In the genomic region with DNA sequence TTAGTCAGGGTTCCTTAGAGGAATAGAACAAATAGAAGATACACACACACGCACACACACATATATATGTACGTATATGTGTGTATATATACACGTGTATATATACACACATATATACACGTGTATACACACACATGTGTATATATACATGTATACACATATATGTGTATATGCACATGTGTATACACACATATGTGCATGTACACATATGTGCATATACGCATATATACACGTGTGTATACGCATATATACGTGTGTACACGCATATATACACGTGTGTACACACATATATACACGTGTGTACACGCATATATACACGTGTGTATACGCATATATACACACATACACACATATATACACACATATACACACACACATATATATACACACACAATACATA, we compare ENCODE assay signal across 24 cellular contexts. TPM values are rescaled to one million over a fixed set of nuclear protein-coding genes. Genes with fewer than 3 reads are reported as not detected.
DNase-seq lines count a peak whose midpoint lies in the region; ATAC-seq and TF ChIP-seq lines count a peak whose summit lies in the region.
"Had no signal": no experiment of that assay in that cellular context is flagged by ENCODE, and none has a peak within 500 bp of the region (broad histone marks: within the 10 kb centered on the region; RNA-seq: fewer than 3 reads in every experiment).

No MANE protein-coding gene starts in this region.

- H3K79me1 ChIP-seq in H9 (ENCODE audit: insufficient read depth, low read depth, low read length, poor library complexity, severe bottlenecking), result no peaks in the 10 kb centered on the region

- DNase-seq in activated CD4-positive, alpha-beta T cell treated with anti-CD3 and anti-CD28 coated beads for 36 hours, result no peak
- DNase-seq in activated CD4-positive, alpha-beta T cell treated with anti-CD3 and anti-CD28 coated beads for 1 hour, result no peak
- DNase-seq in CD4-positive, alpha-beta memory T cell, result no peak
- DNase-seq in WERI-Rb-1 (no peak), H9 (no peak), SKM-1 (lab: John Stamatoyannopoulos, UW; ENCODE audit: unreplicated experiment) (no peak)
- DNase-seq in naive thymus-derived CD4-positive, alpha-beta T cell, result no peak
- DNase-seq: AML-193, DMS153, GF-D8, NCI-H1048, NCI-H1436, NCI-H2029, NCI-H345, NCI-H524 treated with DMSO at 0.1 percent for 48 hours, PC-3, RPMI8226, SHP77 treated with DMSO at 0.1 percent for 48 hours, SK-N-SH had no signal

- no peak overlapping the region for H2BK15ac ChIP-seq in H9 (ENCODE audit: low read depth, low read length)

- H3K79me2 ChIP-seq in H9 (ENCODE audit: insufficient read depth, low read length), result no peaks in the 10 kb centered on the region

- H3K9ac ChIP-seq in H9 (ENCODE audit: extremely low read depth, insufficient read length, low read length), result no peak overlapping the region
- H3K9ac ChIP-seq: KMS-11, SK-N-SH had no signal

- intact Hi-C loops in activated CD4-positive, alpha-beta T cell treated with anti-CD3 and anti-CD28 coated beads for 36 hours (cut with DNase I, micrococcal nuclease), result loop anchor here (2.0 to 10.0 kb wide), 8 partner anchors 64 to 1158 kb away; partner anchors contain the start of genes CD99 (in 2 of the 2), AKAP17A (in 1 of the 2), DHRSX (in 1 of the 2) and ZBED1 (in 1 of the 2)
- intact Hi-C loops in CD4-positive, alpha-beta memory T cell (cut with micrococcal nuclease), result no loop called here
- intact Hi-C loops in naive thymus-derived CD4-positive, alpha-beta T cell (cut with micrococcal nuclease), result loop anchor here (5.0 to 10.0 kb wide), 2 partner anchors 264 to 1158 kb away; partner anchors contain the start of gene SLC25A6 (in 1 of the 2)

- H2BK20ac ChIP-seq in H9 (ENCODE audit: low read depth, low read length, poor library complexity, severe bottlenecking), result no peak overlapping the region

- peaks cover 37% of the 10 kb centered on the region for H3K4me1 ChIP-seq in CD4-positive, alpha-beta memory T cell (ENCODE audit: insufficient read depth, low read length)
- peaks cover 21 to 24% of the 10 kb centered on the region in 2 donors for H3K4me1 ChIP-seq in naive thymus-derived CD4-positive, alpha-beta T cell (ENCODE audit: control insufficient read depth in 2 of 2, insufficient read depth in 2 of 2, low read length in 2 of 2)
- H3K4me1 ChIP-seq in H9 (ENCODE audit: insufficient read depth, low read length), result peaks cover 3% of the 10 kb centered on the region; the same call in 1 of the 2 replicates

- H3K27me3 Mint-ChIP-seq in activated CD4-positive, alpha-beta T cell treated with anti-CD3 and anti-CD28 coated beads for 36 hours, result no peaks in the 10 kb centered on the region
- H3K27me3 Mint-ChIP-seq in CD4-positive, alpha-beta memory T cell, result no peaks in the 10 kb centered on the region
- H3K27me3 Mint-ChIP-seq in naive thymus-derived CD4-positive, alpha-beta T cell, result no peaks in the 10 kb centered on the region
- H3K27me3 Mint-ChIP-seq in H9 (ENCODE audit: low read depth), result no peaks in the 10 kb centered on the region

- no peak overlapping the region for H3K4ac ChIP-seq in H9 (ENCODE audit: low read depth, low read length)

- H3K4me3 ChIP-seq in CD4-positive, alpha-beta memory T cell (ENCODE audit: low read length in 2 of 2), result no peak overlapping the region
- no peak overlapping the region for H3K4me3 ChIP-seq in WERI-Rb-1 (ENCODE audit: low read depth, low read length)
- no peak overlapping the region for H3K4me3 ChIP-seq in naive thymus-derived CD4-positive, alpha-beta T cell (ENCODE audit: low read length)

- no peak overlapping the region for H3K4me3 Mint-ChIP-seq in activated CD4-positive, alpha-beta T cell treated with anti-CD3 and anti-CD28 coated beads for 36 hours
- H3K4me3 Mint-ChIP-seq in CD4-positive, alpha-beta memory T cell, result no peak overlapping the region
- peak overlapping the region in 2 of 10 donors; percentile 77 to 93 for H3K4me3 Mint-ChIP-seq in naive thymus-derived CD4-positive, alpha-beta T cell
- H3K4me3 Mint-ChIP-seq in H9, result no peak overlapping the region

- no peak overlapping the region for H2AK5ac ChIP-seq in H9 (ENCODE audit: insufficient read length, low read length)

- TF ChIP-seq CTCF in WERI-Rb-1 (IDR thresholded peaks at IDR 0.05; ENCODE audit: low read depth, low read length), result no peak
- no peak for TF ChIP-seq CTCF in H9 (conservative IDR thresholded peaks at IDR 0.05)

- no peak overlapping the region for H2BK120ac ChIP-seq in H9 (ENCODE audit: low read depth, low read length, poor library complexity, severe bottlenecking)

- H2BK5ac ChIP-seq in H9 (ENCODE audit: insufficient read length, low read length), result no peak overlapping the region

- H3K9me3 Mint-ChIP-seq in activated CD4-positive, alpha-beta T cell treated with anti-CD3 and anti-CD28 coated beads for 36 hours (ENCODE audit: low read depth), result no peaks in the 10 kb centered on the region
- H3K9me3 Mint-ChIP-seq in CD4-positive, alpha-beta memory T cell, result no peaks in the 10 kb centered on the region
- no peaks in the 10 kb centered on the region for H3K9me3 Mint-ChIP-seq in naive thymus-derived CD4-positive, alpha-beta T cell
- peaks cover 2 to 18% of the 10 kb centered on the region in 2 experiments; a peak in 4 of 5 replicates for H3K9me3 Mint-ChIP-seq in H9

- H2BK12ac ChIP-seq in H9 (ENCODE audit: insufficient read length, low read depth, low read length), result no peak overlapping the region

- no peak overlapping the region for H3K14ac ChIP-seq in H9 (ENCODE audit: insufficient read depth, low read length)

- POLR2A ChIA-PET in activated CD4-positive, alpha-beta T cell treated with anti-CD3 and anti-CD28 coated beads for 36 hours (lab: Charles Lee), result no interaction called here
- POLR2A ChIA-PET in CD4-positive, alpha-beta memory T cell (lab: Charles Lee; ENCODE audit: partially characterized antibody), result no interaction called here
- POLR2A ChIA-PET in naive thymus-derived CD4-positive, alpha-beta T cell (lab: Charles Lee), result no interaction called here

- H3K27ac ChIP-seq in CD4-positive, alpha-beta memory T cell (ENCODE audit: low read depth, low read length), result peak overlapping the region; percentile 82
- peak overlapping the region; percentile 96 for H3K27ac ChIP-seq in WERI-Rb-1
- H3K27ac ChIP-seq in naive thymus-derived CD4-positive, alpha-beta T cell (ENCODE audit: low read depth, low read length), result peak overlapping the region; percentile 80
- no peak overlapping the region for H3K27ac ChIP-seq in H9 (ENCODE audit: insufficient read length, low read depth, low read length)
- H3K27ac ChIP-seq: 22Rv1, C4-2B, KMS-11 had no signal

- H3K23me2 ChIP-seq in H9 (ENCODE audit: insufficient read length, low read depth, low read length, poor library complexity, severe bottlenecking), result peaks cover 2% of the 10 kb centered on the region

- no peaks in the 10 kb centered on the region for H3K9me3 ChIP-seq in CD4-positive, alpha-beta memory T cell (ENCODE audit: control insufficient read depth in 1 of 2, low read length in 2 of 2)
- peaks cover 5% of the 10 kb centered on the region for H3K9me3 ChIP-seq in WERI-Rb-1 (ENCODE audit: severe bottlenecking)
- no peaks in the 10 kb centered on the region for H3K9me3 ChIP-seq in naive thymus-derived CD4-positive, alpha-beta T cell (ENCODE audit: control insufficient read depth in 2 of 3, low read length in 3 of 3)
- no peaks in the 10 kb centered on the region for H3K9me3 ChIP-seq in H9 (ENCODE audit: control insufficient read depth, low read depth, low read length)
- H3K9me3 ChIP-seq: SK-N-SH had no signal

- H3K18ac ChIP-seq in H9 (ENCODE audit: insufficient read length, low read depth, low read length), result no peak overlapping the region

- H4K5ac ChIP-seq in H9 (ENCODE audit: insufficient read length, low read depth, low read length), result no peak overlapping the region

- CTCF ChIA-PET in activated CD4-positive, alpha-beta T cell treated with anti-CD3 and anti-CD28 coated beads for 36 hours (lab: Charles Lee), result no interaction called here
- CTCF ChIA-PET in CD4-positive, alpha-beta memory T cell (lab: Charles Lee; ENCODE audit: partially characterized antibody), result no interaction called here
- CTCF ChIA-PET in naive thymus-derived CD4-positive, alpha-beta T cell (lab: Charles Lee), result no interaction called here

- no peak overlapping the region for H4K8ac ChIP-seq in H9 (replicated peaks; ENCODE audit: insufficient read length, low read depth, low read length)

- H3K4me2 ChIP-seq in H9 (ENCODE audit: insufficient read depth, insufficient read length, low read length), result no peak overlapping the region
- H3K4me2 ChIP-seq: KMS-11, SK-N-SH had no signal

- H3K27ac Mint-ChIP-seq in activated CD4-positive, alpha-beta T cell treated with anti-CD3 and anti-CD28 coated beads for 36 hours, result peak overlapping the region; percentile 98
- H3K27ac Mint-ChIP-seq in CD4-positive, alpha-beta memory T cell, result peak overlapping the region in 2 of 7 donors; percentile 50 to 96
- peak overlapping the region in 5 of 9 donors; percentile 48 to 99 (median 94) for H3K27ac Mint-ChIP-seq in naive thymus-derived CD4-positive, alpha-beta T cell
- no peak overlapping the region for H3K27ac Mint-ChIP-seq in H9

- H2AFZ ChIP-seq in H9 (ENCODE audit: low read length), result no peak overlapping the region

- no peaks in the 10 kb centered on the region for H4K20me1 ChIP-seq in H9 (ENCODE audit: control insufficient read depth, insufficient read depth, insufficient read length)

- H3K56ac ChIP-seq in H9 (ENCODE audit: insufficient read length, low read depth, low read length), result no peak overlapping the region

- no peak overlapping the region for H4K91ac ChIP-seq in H9 (ENCODE audit: insufficient read length, low read depth, low read length)

- no CpG with 5 or more reads among the region's 14 CpGs for WGBS in H9 (ENCODE audit: extremely low coverage, insufficient read length, low lambda C conversion rate)

- peaks cover 6% of the 10 kb centered on the region for H3K36me3 Mint-ChIP-seq in activated CD4-positive, alpha-beta T cell treated with anti-CD3 and anti-CD28 coated beads for 36 hours (ENCODE audit: low read depth)
- peaks cover 5 to 16% of the 10 kb centered on the region in 2 donors for H3K36me3 Mint-ChIP-seq in CD4-positive, alpha-beta memory T cell
- peaks cover 0 to 17% (median 0%) of the 10 kb centered on the region in 5 donors for H3K36me3 Mint-ChIP-seq in naive thymus-derived CD4-positive, alpha-beta T cell
- peaks cover 2 to 19% (median 4%) of the 10 kb centered on the region in 3 experiments; a peak in 4 of 7 replicates for H3K36me3 Mint-ChIP-seq in H9 (ENCODE audit: insufficient read depth in 1 of 3, low read depth in 3 of 3)

- H3T11ph ChIP-seq in H9 (ENCODE audit: low read length), result no peak overlapping the region

- H3K36me3 ChIP-seq in CD4-positive, alpha-beta memory T cell (ENCODE audit: insufficient read depth, low read length), result peaks cover 8% of the 10 kb centered on the region
- H3K36me3 ChIP-seq in WERI-Rb-1, result no peaks in the 10 kb centered on the region; the same call in none of the 2 replicates
- H3K36me3 ChIP-seq in naive thymus-derived CD4-positive, alpha-beta T cell (ENCODE audit: control insufficient read depth in 2 of 3, insufficient read depth in 3 of 3, low read length in 3 of 3), result no peaks in the 10 kb centered on the region

- no peaks in the 10 kb centered on the region for H3K27me3 ChIP-seq in CD4-positive, alpha-beta memory T cell (ENCODE audit: insufficient read depth, low read length)
- H3K27me3 ChIP-seq in WERI-Rb-1 (ENCODE audit: insufficient read depth, low read depth, severe bottlenecking), result no peaks in the 10 kb centered on the region
- H3K27me3 ChIP-seq in naive thymus-derived CD4-positive, alpha-beta T cell (ENCODE audit: control insufficient read depth in 2 of 2, insufficient read depth in 2 of 2, low read length in 2 of 2), result no peaks in the 10 kb centered on the region
- no peaks in the 10 kb centered on the region for H3K27me3 ChIP-seq in H9 (ENCODE audit: insufficient read depth, low read length)

- ATAC-seq in activated CD4-positive, alpha-beta T cell treated with anti-CD3 and anti-CD28 coated beads for 36 hours, result no peak
- ATAC-seq in naive thymus-derived CD4-positive, alpha-beta T cell, result no peak
- ATAC-seq in HG02885 (IDR thresholded peaks at IDR 0.05; ENCODE audit: poor library complexity, unreplicated experiment), result no peak
- ATAC-seq: PC-3 had no signal

- no peak overlapping the region for H3K23ac ChIP-seq in H9 (ENCODE audit: insufficient read length, low read depth, low read length)

- peaks cover 21% of the 10 kb centered on the region for H3K4me1 Mint-ChIP-seq in activated CD4-positive, alpha-beta T cell treated with anti-CD3 and anti-CD28 coated beads for 36 hours
- H3K4me1 Mint-ChIP-seq in CD4-positive, alpha-beta memory T cell, result peaks cover 24 to 46% (median 33%) of the 10 kb centered on the region in 4 donors
- H3K4me1 Mint-ChIP-seq in naive thymus-derived CD4-positive, alpha-beta T cell, result peaks cover 18 to 37% (median 33%) of the 10 kb centered on the region in 7 donors
- H3K4me1 Mint-ChIP-seq in H9, result peaks cover 19 to 28% of the 10 kb centered on the region in 2 experiments

RNA-seq across cellular contexts. Expression of gene ASMT, which starts 41.5 kb away (rescaled TPM):
- under 1 TPM; 0.51 to 0.82 TPM for total RNA-seq in activated CD4-positive, alpha-beta T cell treated with anti-CD3 and anti-CD28 coated beads for 36 hours
- not detected for total RNA-seq in CD4-positive, alpha-beta memory T cell
- 1 to 10 TPM in 1 of 2 donors, under 1 TPM in 1; 0.35 to 1.0 TPM for polyA plus RNA-seq in CD4-positive, alpha-beta memory T cell
- under 1 TPM in 1 of 5 experiments, not detected in 4; 0.32 TPM for total RNA-seq in naive thymus-derived CD4-positive, alpha-beta T cell
- polyA plus RNA-seq in naive thymus-derived CD4-positive, alpha-beta T cell, result not detected
- 1.0 and 1.4 TPM in 2 replicates for total RNA-seq in H9 (2021)
- total RNA-seq: M059J, PC-3 had no signal

Comparison
In these comparisons a context has a peak if more than half of its experiments do, and no peak if none do; other contexts are left out.
1. H3K27ac Mint-ChIP-seq: peak in activated CD4-positive, alpha-beta T cell treated with anti-CD3 and anti-CD28 coated beads for 36 hours (single experiment) and naive thymus-derived CD4-positive, alpha-beta T cell (5 of 9); none in H9 (0 of 3).